In genomic region chr13:82664183-82664582, GRCh38 we compare ENCODE assay signal across 33 cellular contexts.
"Had no signal": no experiment of that assay in that cellular context is flagged by ENCODE, and none has a peak within 500 bp of the region (broad histone marks: within the 10 kb centered on the region; RNA-seq: fewer than 3 reads in every experiment).

No MANE protein-coding gene starts in this region.

- H3K4me1 ChIP-seq: adrenal gland, ascending aorta, body of pancreas, breast epithelium had no signal

- ATAC-seq: activated naive CD4-positive, alpha-beta T cell treated with anti-CD3 and anti-CD28 coated beads, Interleukin-2, amount 50 U/mL, for 72 hours; activated naive CD8-positive, alpha-beta T cell treated with anti-CD3 and anti-CD28 coated beads, Interleukin-2, amount 50 U/mL, for 24 hours; activated T-cell treated with anti-CD3 and anti-CD28 coated beads, Interleukin-2, amount 50 U/mL, for 4 hours; activated T-cell treated with anti-CD3 and anti-CD28 coated beads, Interleukin-2, amount 50 U/mL, for 72 hours; activated T-helper 17 cell treated with anti-CD3 and anti-CD28 coated beads, Interleukin-2, amount 50 U/mL, for 72 hours; body of pancreas had no signal

- H3K9me3 ChIP-seq: ascending aorta, body of pancreas, breast epithelium had no signal

- H3K4me3 ChIP-seq: adrenal gland, ascending aorta, body of pancreas, breast epithelium, cardiac muscle cell had no signal

- H3K27ac ChIP-seq: adrenal gland, ascending aorta, body of pancreas, brain microvascular endothelial cell, breast epithelium, cardiac muscle cell had no signal

- H3K36me3 ChIP-seq: adrenal gland, ascending aorta, brain microvascular endothelial cell, breast epithelium, cardiac muscle cell had no signal

- DNase-seq: activated effector memory CD4-positive, alpha-beta T cell treated with anti-CD3 and anti-CD28 coated beads, Interleukin-2, amount 50 U/mL, for 16 hours; activated effector memory CD4-positive, alpha-beta T cell treated with Interleukin-2 at 50 U/mL for 16 hours; activated gamma-delta T cell; activated gamma-delta T cell treated with Interleukin-2 at 50 U/mL for 16 hours; activated naive CD4-positive, alpha-beta T cell; activated naive CD4-positive, alpha-beta T cell treated with anti-CD3 and anti-CD28 coated beads for 36 hours; activated naive CD4-positive, alpha-beta T cell treated with anti-CD3 and anti-CD28 coated beads, Interleukin-2, amount 10 ng/mL, durations not matched to agents 7 days and 5 days; activated naive CD4-positive, alpha-beta T cell treated with anti-CD3 and anti-CD28 coated beads, Interleukin-2, amount 50 U/mL, for 16 hours; activated naive CD4-positive, alpha-beta T cell treated with Interleukin-2 at 50 U/mL for 16 hours; activated naive CD8-positive, alpha-beta T cell treated with anti-CD3 and anti-CD28 coated beads for 36 hours; activated naive CD8-positive, alpha-beta T cell treated with anti-CD3 and anti-CD28 coated beads, Interleukin-2, amount 10 ng/mL, durations not matched to agents 7 days and 5 days; activated naive CD8-positive, alpha-beta T cell treated with anti-CD3 and anti-CD28 coated beads, Interleukin-2, amount 50 U/mL, for 24 hours; activated T-cell treated with anti-CD3 and anti-CD28 coated beads for 4 hours; activated T-cell treated with anti-CD3 and anti-CD28 coated beads, Interleukin-2, amount 50 U/mL, for 1 hour; activated T-cell treated with anti-CD3 and anti-CD28 coated beads, Interleukin-2, amount 50 U/mL, for 24 hours; activated T-cell treated with anti-CD3 and anti-CD28 coated beads, Interleukin-2, amount 50 U/mL, for 4 hours; activated T-cell treated with anti-CD3 and anti-CD28 coated beads, Interleukin-2, amount 50 U/mL, for 48 hours; activated T-cell treated with anti-CD3 and anti-CD28 coated beads, Interleukin-2, amount 50 U/mL, for 72 hours; adrenal gland; amniotic stem cell; amygdala; anterior cingulate cortex; aorta; body of pancreas; brain microvascular endothelial cell; caudate nucleus; central memory CD4-positive, alpha-beta T cell; cerebellar nuclear complex had no signal

- H3K27me3 ChIP-seq: adrenal gland, ascending aorta, body of pancreas, brain microvascular endothelial cell, breast epithelium, cardiac muscle cell had no signal
